In genomic region chr1:212457740-212458338, GRCh38 we compare ENCODE assay signal across 8 cellular contexts. TPM values are rescaled to one million over a fixed set of nuclear protein-coding genes. Genes with fewer than 3 reads are reported as not detected.
DNase-seq lines count a peak whose midpoint lies in the region; ATAC-seq, FAIRE-seq and TF ChIP-seq lines count a peak whose summit lies in the region.

No MANE protein-coding gene starts in this region.

- no peak overlapping the region for H3K4me3 Mint-ChIP-seq in activated CD4-positive, alpha-beta memory T cell treated with anti-CD3 and anti-CD28 coated beads for 36 hours
- H3K4me3 Mint-ChIP-seq in progenitor cell of endocrine pancreas (ENCODE audit: low read depth), result no peak overlapping the region

- CTCF ChIA-PET in activated CD4-positive, alpha-beta memory T cell treated with anti-CD3 and anti-CD28 coated beads for 36 hours (lab: Charles Lee), result interaction anchor here (0.6 to 6.1 kb wide), 51 partner anchors 9 to 777 kb away, joined by 3 to 166 read pairs (median 4); partner anchors contain the start of genes DTL, INTS7, NEK2 and NENF

- H3K27me3 Mint-ChIP-seq in activated CD4-positive, alpha-beta memory T cell treated with anti-CD3 and anti-CD28 coated beads for 36 hours, result no peaks in the 10 kb centered on the region
- no peaks in the 10 kb centered on the region for H3K27me3 Mint-ChIP-seq in progenitor cell of endocrine pancreas

- TF ChIP-seq CTCF in GM12872 (IDR thresholded peaks at IDR 0.05; ENCODE audit: insufficient read depth, low read depth, low read length) (peak; percentile 79), progenitor cell of endocrine pancreas (IDR thresholded peaks at IDR 0.05; ENCODE audit: unreplicated experiment) (peak; percentile 54)

- H3K9me3 Mint-ChIP-seq in activated CD4-positive, alpha-beta memory T cell treated with anti-CD3 and anti-CD28 coated beads for 36 hours, result no peaks in the 10 kb centered on the region
- H3K9me3 Mint-ChIP-seq in progenitor cell of endocrine pancreas (ENCODE audit: low read depth), result peaks cover 3% of the 10 kb centered on the region

- DNase-seq in A172 (ENCODE audit: low spot score), result peak; percentile 64
- peak; percentile 35 to 65 for DNase-seq in NCI-H526 (lab: John Stamatoyannopoulos, UW)
- DNase-seq in activated CD4-positive, alpha-beta memory T cell treated with anti-CD3 and anti-CD28 coated beads for 36 hours, result peak; percentile 79
- peak; percentile 26 for DNase-seq in progenitor cell of endocrine pancreas (ENCODE audit: low spot score, unreplicated experiment)
- DNase-seq in frontal cortex (ENCODE audit: low spot score in 2 of 2), result no peak

- no peaks in the 10 kb centered on the region for H3K36me3 Mint-ChIP-seq in activated CD4-positive, alpha-beta memory T cell treated with anti-CD3 and anti-CD28 coated beads for 36 hours
- no peaks in the 10 kb centered on the region for H3K36me3 Mint-ChIP-seq in progenitor cell of endocrine pancreas (ENCODE audit: insufficient read depth)

- ATAC-seq in esophagus mucosa (peak; percentile 44), HG02763 (IDR thresholded peaks at IDR 0.05; ENCODE audit: unreplicated experiment) (no peak)

- H3K4me1 Mint-ChIP-seq in activated CD4-positive, alpha-beta memory T cell treated with anti-CD3 and anti-CD28 coated beads for 36 hours (ENCODE audit: low read depth), result peaks cover 3% of the 10 kb centered on the region
- peaks cover 9% of the 10 kb centered on the region for H3K4me1 Mint-ChIP-seq in progenitor cell of endocrine pancreas (ENCODE audit: low read depth)

- POLR2A ChIA-PET in activated CD4-positive, alpha-beta memory T cell treated with anti-CD3 and anti-CD28 coated beads for 36 hours (lab: Charles Lee), result no interaction called here

- FAIRE-seq in frontal cortex (lab: Jason Lieb, UNC), result no peak

- no peak overlapping the region for H3K27ac Mint-ChIP-seq in activated CD4-positive, alpha-beta memory T cell treated with anti-CD3 and anti-CD28 coated beads for 36 hours
- no peak overlapping the region for H3K27ac Mint-ChIP-seq in progenitor cell of endocrine pancreas

- intact Hi-C loops in activated CD4-positive, alpha-beta memory T cell treated with anti-CD3 and anti-CD28 coated beads for 36 hours (cut with micrococcal nuclease), result loop anchor here (1.0 to 5.0 kb wide), 8 partner anchors 91 to 761 kb away; no protein-coding TSS in a partner anchor

RNA-seq across cellular contexts. Expression of gene NENF, which starts 25.1 kb away (rescaled TPM):
- total RNA-seq in A172 (2014; rRNA removed; shearing (Covaris generic)), result 113 and 131 TPM in 2 replicates
- 10 to 100 TPM; 38.4 to 42.7 TPM for total RNA-seq in activated CD4-positive, alpha-beta memory T cell treated with anti-CD3 and anti-CD28 coated beads for 36 hours
- total RNA-seq in esophagus mucosa (40.9 TPM), progenitor cell of endocrine pancreas (26.6 and 30.2 TPM in 2 replicates), frontal cortex (21.2 TPM)

RNA-seq across cellular contexts. Expression of gene PACC1, which starts 43.2 kb away (rescaled TPM):
- total RNA-seq in A172 (2014; rRNA removed; shearing (Covaris generic)), result 24.5 and 28.1 TPM in 2 replicates
- 1 to 10 TPM; 9.6 to 10.0 TPM for total RNA-seq in activated CD4-positive, alpha-beta memory T cell treated with anti-CD3 and anti-CD28 coated beads for 36 hours
- total RNA-seq in esophagus mucosa, result 5.7 TPM
- total RNA-seq in progenitor cell of endocrine pancreas, result 24.5 and 25.1 TPM in 2 replicates
- 26.5 TPM for total RNA-seq in frontal cortex

Comparison
In these comparisons a context has a peak if more than half of its experiments do, and no peak if none do; other contexts are left out.
1. DNase-seq: peak in A172 (single experiment), NCI-H526 (2 of 2), activated CD4-positive, alpha-beta memory T cell treated with anti-CD3 and anti-CD28 coated beads for 36 hours (single experiment) and progenitor cell of endocrine pancreas (single experiment); none in frontal cortex (0 of 2).